Comparison of ENCODE assay signal across 30 cellular contexts in genomic region chr3:103513003-103513402, GRCh38.
"Had no signal": no experiment of that assay in that cellular context is flagged by ENCODE, and none has a peak within 500 bp of the region (broad histone marks: within the 10 kb centered on the region; RNA-seq: fewer than 3 reads in every experiment).

No MANE protein-coding gene starts in this region.

- ATAC-seq: activated naive CD8-positive, alpha-beta T cell treated with anti-CD3 and anti-CD28 coated beads, Interleukin-2, amount 50 U/mL, for 24 hours; activated T-cell treated with anti-CD3 and anti-CD28 coated beads, Interleukin-2, amount 50 U/mL, for 4 hours; lower lobe of right lung; natural killer cell; psoas muscle; stimulated activated naive B cell treated with anti-CD40 and anti-IgM and Interleukin-4, amounts not matched to agents 10 μg/mL and 1 μg/mL and 100 μg/mL, for 72 hours; upper lobe of right lung had no signal

- H2AFZ ChIP-seq: neural progenitor cell, parathyroid adenoma had no signal

- H3K4me3 ChIP-seq: breast epithelium, lower lobe of right lung, neural progenitor cell, psoas muscle, sigmoid colon, stomach, suprapubic skin, tibial artery, upper lobe of right lung had no signal

- FAIRE-seq: endothelial cell of umbilical vein, keratinocyte had no signal

- H3K36me3 Mint-ChIP-seq: activated naive CD4-positive, alpha-beta T cell treated with anti-CD3 and anti-CD28 coated beads, Interleukin-2, amount 50 U/mL, for 24 hours; neural progenitor cell; stimulated activated naive B cell treated with anti-CD40 and anti-IgM and Interleukin-4, amounts not matched to agents 10 μg/mL and 1 μg/mL and 100 μg/mL, for 72 hours had no signal

- H3K4me1 ChIP-seq: breast epithelium, lower lobe of right lung, parathyroid adenoma, psoas muscle, sigmoid colon, stomach, suprapubic skin, tibial artery, upper lobe of right lung had no signal

- H3K27me3 Mint-ChIP-seq: activated CD4-positive, alpha-beta memory T cell treated with anti-CD3 and anti-CD28 coated beads, Interleukin-2, amount 10 ng/mL, durations not matched to agents 7 days and 5 days; activated CD4-positive, alpha-beta T cell treated with anti-CD3 and anti-CD28 coated beads, Interleukin-2, amount 10 ng/mL, durations not matched to agents 24 days and 14 days; activated naive CD4-positive, alpha-beta T cell treated with anti-CD3 and anti-CD28 coated beads, Interleukin-2, amount 50 U/mL, for 24 hours; activated naive CD8-positive, alpha-beta T cell treated with anti-CD3 and anti-CD28 coated beads, Interleukin-2, amount 50 U/mL, for 24 hours; stimulated activated naive B cell treated with anti-CD40 and anti-IgM and Interleukin-4, amounts not matched to agents 10 μg/mL and 1 μg/mL and 100 μg/mL, for 72 hours had no signal

- H3K9me3 ChIP-seq: lower lobe of right lung, psoas muscle, suprapubic skin, tibial artery, upper lobe of right lung had no signal

- H3K27ac Mint-ChIP-seq: activated CD4-positive, alpha-beta memory T cell treated with anti-CD3 and anti-CD28 coated beads, Interleukin-2, amount 10 ng/mL, durations not matched to agents 7 days and 5 days; activated CD4-positive, alpha-beta T cell treated with anti-CD3 and anti-CD28 coated beads, Interleukin-2, amount 10 ng/mL, durations not matched to agents 24 days and 14 days; activated naive CD4-positive, alpha-beta T cell treated with anti-CD3 and anti-CD28 coated beads, Interleukin-2, amount 50 U/mL, for 24 hours; activated naive CD8-positive, alpha-beta T cell treated with anti-CD3 and anti-CD28 coated beads, Interleukin-2, amount 50 U/mL, for 24 hours; activated T-helper 2 cell treated with anti-CD3 and anti-CD28 coated beads, Interferon-gamma antibody, Interleukin-2, Interleukin-4, amounts not matched to agents 10 μg/mL and 5 μg/mL and 100 μg/mL, durations not matched to agents 14 hours and 24 hours and 36 hours; natural killer cell; neural progenitor cell; stimulated activated naive B cell treated with anti-CD40 and anti-IgM and Interleukin-4, amounts not matched to agents 10 μg/mL and 1 μg/mL and 100 μg/mL, for 72 hours had no signal

- H3K4me2 ChIP-seq: neural progenitor cell had no signal

- H3K9me3 Mint-ChIP-seq: activated CD4-positive, alpha-beta memory T cell treated with anti-CD3 and anti-CD28 coated beads, Interleukin-2, amount 10 ng/mL, durations not matched to agents 7 days and 5 days; activated CD4-positive, alpha-beta T cell treated with anti-CD3 and anti-CD28 coated beads, Interleukin-2, amount 10 ng/mL, durations not matched to agents 24 days and 14 days had no signal

- H3K4me1 Mint-ChIP-seq: activated CD4-positive, alpha-beta memory T cell treated with anti-CD3 and anti-CD28 coated beads, Interleukin-2, amount 10 ng/mL, durations not matched to agents 7 days and 5 days; activated CD4-positive, alpha-beta T cell treated with anti-CD3 and anti-CD28 coated beads, Interleukin-2, amount 10 ng/mL, durations not matched to agents 24 days and 14 days; activated naive CD4-positive, alpha-beta T cell treated with anti-CD3 and anti-CD28 coated beads, Interleukin-2, amount 50 U/mL, for 24 hours; activated naive CD8-positive, alpha-beta T cell treated with anti-CD3 and anti-CD28 coated beads, Interleukin-2, amount 50 U/mL, for 24 hours; natural killer cell; neural progenitor cell; stimulated activated naive B cell treated with anti-CD40 and anti-IgM and Interleukin-4, amounts not matched to agents 10 μg/mL and 1 μg/mL and 100 μg/mL, for 72 hours had no signal

- DNase-seq: activated CD4-positive, alpha-beta memory T cell treated with anti-CD3 and anti-CD28 coated beads, Interleukin-2, amount 10 ng/mL, durations not matched to agents 7 days and 5 days; activated CD4-positive, alpha-beta T cell treated with anti-CD3 and anti-CD28 coated beads, Interleukin-2, amount 10 ng/mL, durations not matched to agents 24 days and 14 days; activated CD4-positive, CD25-positive, alpha-beta regulatory T cell treated with anti-CD3 and anti-CD28 coated beads, Interleukin-2, amount 50 U/mL, for 72 hours; activated CD8-positive, alpha-beta memory T cell treated with anti-CD3 and anti-CD28 coated beads, Interleukin-2, amount 50 U/mL, for 48 hours; activated naive CD8-positive, alpha-beta T cell treated with anti-CD3 and anti-CD28 coated beads, Interleukin-2, amount 50 U/mL, for 24 hours; activated T-cell treated with anti-CD3 and anti-CD28 coated beads, Interleukin-2, amount 50 U/mL, for 4 hours; amygdala; central memory CD4-positive, alpha-beta T cell; head of caudate nucleus; hippocampal formation; lower lobe of right lung; mesenchymal stem cell; natural killer cell; occipital lobe; psoas muscle; sigmoid colon; stimulated activated CD4-positive, alpha-beta T cell treated with anti-CD3 and anti-CD28 coated beads, Interleukin-15, amount 100 ng/mL, for 24 hours; stimulated activated CD4-positive, alpha-beta T cell treated with anti-CD3 and anti-CD28 coated beads, Interleukin-2, amount 100 ng/mL, for 24 hours; stimulated activated naive B cell treated with anti-CD40 and anti-IgM and Interleukin-4, amounts not matched to agents 10 μg/mL and 1 μg/mL and 100 μg/mL, for 72 hours; stomach; tibial artery; upper lobe of right lung had no signal

- H3K27me3 ChIP-seq: breast epithelium, neural progenitor cell, sigmoid colon, stomach, suprapubic skin, tibial artery, upper lobe of right lung had no signal

- H3K9ac ChIP-seq: neural progenitor cell, parathyroid adenoma had no signal

- H3K79me2 ChIP-seq: parathyroid adenoma had no signal

- H3K36me3 ChIP-seq: breast epithelium, lower lobe of right lung, neural progenitor cell, sigmoid colon, stomach, suprapubic skin, tibial artery, upper lobe of right lung had no signal

- H3K27ac ChIP-seq: breast epithelium, lower lobe of right lung, neural progenitor cell, parathyroid adenoma, psoas muscle, sigmoid colon, stomach, suprapubic skin, tibial artery, upper lobe of right lung had no signal

- H3K4me3 Mint-ChIP-seq: activated CD4-positive, alpha-beta memory T cell treated with anti-CD3 and anti-CD28 coated beads, Interleukin-2, amount 10 ng/mL, durations not matched to agents 7 days and 5 days; activated CD4-positive, alpha-beta T cell treated with anti-CD3 and anti-CD28 coated beads, Interleukin-2, amount 10 ng/mL, durations not matched to agents 24 days and 14 days; activated naive CD4-positive, alpha-beta T cell treated with anti-CD3 and anti-CD28 coated beads, Interleukin-2, amount 50 U/mL, for 24 hours; activated naive CD8-positive, alpha-beta T cell treated with anti-CD3 and anti-CD28 coated beads, Interleukin-2, amount 50 U/mL, for 24 hours; activated T-cell treated with anti-CD3 and anti-CD28 coated beads, Interleukin-2, amount 50 U/mL, for 4 hours; natural killer cell; neural progenitor cell; stimulated activated naive B cell treated with anti-CD40 and anti-IgM and Interleukin-4, amounts not matched to agents 10 μg/mL and 1 μg/mL and 100 μg/mL, for 72 hours had no signal
